In the genomic region with DNA sequence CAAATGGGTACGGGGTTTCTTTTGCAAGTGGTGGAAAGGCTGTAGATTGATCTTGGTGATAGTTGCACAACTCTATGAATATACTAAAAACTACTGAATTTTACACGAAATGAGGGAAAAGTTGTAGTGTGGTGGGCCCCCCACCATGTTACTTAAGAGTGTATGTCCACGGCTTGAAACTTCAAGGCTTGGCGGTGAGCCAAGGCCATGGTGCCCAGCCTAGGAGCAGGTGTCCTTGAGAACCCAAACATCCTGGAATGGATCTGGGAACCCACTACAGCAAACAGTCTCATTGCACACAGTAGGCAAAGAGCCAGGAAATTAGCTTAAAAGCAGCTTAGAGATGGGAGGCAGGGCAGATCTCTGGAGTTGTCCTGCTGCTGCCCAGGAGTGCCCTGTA, we compare ENCODE assay signal across 5 cellular contexts.
"Had no signal": no experiment of that assay in that cellular context is flagged by ENCODE, and none has a peak within 500 bp of the region (broad histone marks: within the 10 kb centered on the region; RNA-seq: fewer than 3 reads in every experiment).

No MANE protein-coding gene starts in this region.

- ATAC-seq: GM23338, HepG2 had no signal

- DNase-seq: H9, HCEC 1CT, KG1 had no signal
